8 cellular contexts compared by ENCODE assay signal in the genomic region with DNA sequence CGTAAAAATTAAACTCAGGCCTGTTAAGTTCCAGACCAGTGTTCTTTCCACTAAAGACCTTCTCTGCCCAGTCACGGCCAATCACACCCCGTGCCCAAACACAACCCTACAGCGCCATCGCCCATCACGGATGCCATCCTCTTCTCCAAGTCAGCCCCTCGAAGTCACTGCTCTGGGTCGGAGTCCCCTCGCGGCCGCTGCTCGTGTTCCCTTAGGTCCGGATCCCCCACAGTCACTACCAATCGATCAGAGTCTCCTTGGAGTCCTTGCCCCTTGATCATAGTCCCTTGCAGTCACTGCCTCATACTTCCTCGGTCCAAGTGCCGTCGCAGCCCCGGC. TPM values are rescaled to one million over a fixed set of nuclear protein-coding genes. Genes with fewer than 3 reads are reported as not detected.
DNase-seq lines count a peak whose midpoint lies in the region; ATAC-seq and TF ChIP-seq lines count a peak whose summit lies in the region.

No MANE protein-coding gene starts in this region.

- H3K9me3 ChIP-seq in HUES48 (ENCODE audit: control insufficient read depth, insufficient read depth, low read length) (no peaks in the 10 kb centered on the region), neuronal stem cell (replicated peaks in 1 of 2; ENCODE audit: control insufficient read depth in 2 of 2, insufficient read depth in 1 of 2, low read depth in 1 of 2, low read length in 2 of 2) (no peaks in the 10 kb centered on the region)

- H3K27ac Mint-ChIP-seq in activated CD8-positive, alpha-beta T cell treated with anti-CD3 and anti-CD28 coated beads for 36 hours: peak overlapping the region; percentile 95

- TF ChIP-seq CTCF in activated CD8-positive, alpha-beta T cell treated with anti-CD3 and anti-CD28 coated beads for 36 hours (IDR thresholded peaks at IDR 0.05): no peak
- no peak for TF ChIP-seq CTCF in fibroblast of pulmonary artery (IDR thresholded peaks at IDR 0.05; ENCODE audit: low read length, missing control alignments)

- H2BK12ac ChIP-seq in neuronal stem cell (ENCODE audit: low read length): no peak overlapping the region

- H3K79me1 ChIP-seq in neuronal stem cell (ENCODE audit: low read depth, low read length): no peaks in the 10 kb centered on the region

- H3K9ac ChIP-seq in HUES48 (ENCODE audit: low read depth, low read length) (peak overlapping the region; percentile 85), neuronal stem cell (ENCODE audit: low read depth, low read length, poor library complexity) (peak overlapping the region; percentile 96)

- CTCF ChIA-PET in activated CD8-positive, alpha-beta T cell treated with anti-CD3 and anti-CD28 coated beads for 36 hours (lab: Charles Lee): no interaction called here

- peak overlapping the region; percentile 97 for H3K27ac ChIP-seq in HUES48 (ENCODE audit: low read depth, low read length)
- peak overlapping the region; percentile 60 for H3K27ac ChIP-seq in neuronal stem cell (replicated peaks; ENCODE audit: low read length)

- H4K8ac ChIP-seq in neuronal stem cell (ENCODE audit: low read depth, low read length): no peak overlapping the region

- ATAC-seq in activated CD8-positive, alpha-beta T cell treated with anti-CD3 and anti-CD28 coated beads for 36 hours: peak; percentile 60

- POLR2A ChIA-PET in activated CD8-positive, alpha-beta T cell treated with anti-CD3 and anti-CD28 coated beads for 36 hours (lab: Charles Lee): interaction anchor here (1.0 kb wide), 1 partner anchor 31 kb away, joined by 4 read pairs; a partner anchor contains a TSS

- peak overlapping the region; percentile 86 for H3K18ac ChIP-seq in neuronal stem cell (ENCODE audit: low read length)

- peak overlapping the region; percentile 94 for H3K4me3 Mint-ChIP-seq in activated CD8-positive, alpha-beta T cell treated with anti-CD3 and anti-CD28 coated beads for 36 hours

- peak overlapping the region; percentile 0 for H3K14ac ChIP-seq in neuronal stem cell (ENCODE audit: low read length)

- no peak overlapping the region for H2BK120ac ChIP-seq in neuronal stem cell (ENCODE audit: low read depth, low read length)

- WGBS in neuronal stem cell (ENCODE audit: extremely low coverage in 2 of 2, insufficient read length in 2 of 2, insufficient replicate concordance in 1 of 2), 2 donors: no CpG with 5 or more reads among the region's 18 CpGs

- peak overlapping the region; percentile 84 for H2AFZ ChIP-seq in neuronal stem cell (ENCODE audit: low read length)

- intact Hi-C loops in activated CD8-positive, alpha-beta T cell treated with anti-CD3 and anti-CD28 coated beads for 36 hours (cut with micrococcal nuclease): no loop called here

- H3K36me3 ChIP-seq in HUES48 (ENCODE audit: control insufficient read depth, insufficient read depth, low read length) (no peaks in the 10 kb centered on the region), neuronal stem cell (replicated peaks in 1 of 2; ENCODE audit: control insufficient read depth in 2 of 2, insufficient read depth in 2 of 2, low read length in 2 of 2) (peaks cover 0 to 5% of the 10 kb centered on the region in 2 donors)

- no peaks in the 10 kb centered on the region for H3K9me3 Mint-ChIP-seq in activated CD8-positive, alpha-beta T cell treated with anti-CD3 and anti-CD28 coated beads for 36 hours

- peak overlapping the region; percentile 30 for H2AK5ac ChIP-seq in neuronal stem cell (ENCODE audit: low read depth, low read length)

- no peak overlapping the region for H3K4ac ChIP-seq in neuronal stem cell (ENCODE audit: low read length)

- peaks cover 35% of the 10 kb centered on the region for H3K4me1 Mint-ChIP-seq in activated CD8-positive, alpha-beta T cell treated with anti-CD3 and anti-CD28 coated beads for 36 hours (ENCODE audit: low read depth)

- H3K4me3 ChIP-seq in HUES48 (ENCODE audit: low read depth, low read length): peak overlapping the region; percentile 93
- H3K4me3 ChIP-seq in fibroblast of pulmonary artery (replicated peaks; ENCODE audit: low read depth, low read length): peak overlapping the region; percentile 100
- peak overlapping the region; percentile 68 to 97 for H3K4me3 ChIP-seq in neuronal stem cell (ENCODE audit: low read length in 2 of 2)

- H3K27me3 Mint-ChIP-seq in activated CD8-positive, alpha-beta T cell treated with anti-CD3 and anti-CD28 coated beads for 36 hours: no peaks in the 10 kb centered on the region

- peaks cover 7% of the 10 kb centered on the region for H3K36me3 Mint-ChIP-seq in activated CD8-positive, alpha-beta T cell treated with anti-CD3 and anti-CD28 coated beads for 36 hours (ENCODE audit: low read depth)

- no peak overlapping the region for H2BK15ac ChIP-seq in neuronal stem cell (ENCODE audit: low read length)

- peak overlapping the region; percentile 32 for H3K23ac ChIP-seq in neuronal stem cell (ENCODE audit: low read depth, low read length, poor library complexity)

- no peak overlapping the region for H2BK5ac ChIP-seq in neuronal stem cell (ENCODE audit: low read length)

- H3K4me1 ChIP-seq in HUES48 (ENCODE audit: control insufficient read depth, insufficient read depth, low read length) (peaks cover 12% of the 10 kb centered on the region), neuronal stem cell (ENCODE audit: control insufficient read depth in 2 of 2, insufficient read depth in 1 of 2, low read depth in 1 of 2, low read length in 2 of 2) (peaks cover 0 to 2% of the 10 kb centered on the region in 2 donors)

- no peak overlapping the region for H4K91ac ChIP-seq in neuronal stem cell (ENCODE audit: low read depth, low read length, poor library complexity)

- H3K27me3 ChIP-seq in HUES48 (ENCODE audit: control insufficient read depth, insufficient read depth, low read length): no peaks in the 10 kb centered on the region
- no peaks in the 10 kb centered on the region for H3K27me3 ChIP-seq in neuronal stem cell (ENCODE audit: control insufficient read depth in 3 of 3, insufficient read depth in 3 of 3, low read depth in 1 of 3, low read length in 3 of 3)

- peak overlapping the region; percentile 80 for H3K4me2 ChIP-seq in neuronal stem cell (ENCODE audit: insufficient read depth, low read length, poor library complexity, severe bottlenecking)

- peak in 2 of 3 experiments; percentile 11 to 14 for DNase-seq in activated CD8-positive, alpha-beta memory T cell treated with anti-CD3 and anti-CD28 coated beads for 48 hours (ENCODE audit: low read depth in 2 of 3, low spot score in 2 of 3)
- DNase-seq in activated CD8-positive, alpha-beta memory T cell treated with anti-CD3 and anti-CD28 coated beads, Interleukin-2, amount 50 U/mL, for 4 hours: no peak
- peak; percentile 55 for DNase-seq in activated CD8-positive, alpha-beta T cell treated with anti-CD3 and anti-CD28 coated beads for 36 hours
- peak; percentile 18 for DNase-seq in fibroblast of pulmonary artery (ENCODE audit: low read depth)
- no peak for DNase-seq in neuronal stem cell (ENCODE audit: low spot score)
- DNase-seq in NCI-H2029 treated with DMSO at 0.1 percent for 48 hours (lab: John Stamatoyannopoulos, UW): no peak
- no peak for DNase-seq in SHP77 treated with DMSO at 0.1 percent for 48 hours (lab: John Stamatoyannopoulos, UW)

RNA-seq across cellular contexts. Expression of a gene that starts 0.5 kb away (rescaled TPM):
- total RNA-seq in activated CD8-positive, alpha-beta T cell treated with anti-CD3 and anti-CD28 coated beads for 36 hours: 10 to 100 TPM; 31.0 to 33.7 TPM
- polyA plus RNA-seq in neuronal stem cell (2013, experiment 1 of 2): 9.4 TPM
- 10.5 TPM for polyA plus RNA-seq in neuronal stem cell (2013, experiment 2 of 2)

RNA-seq across cellular contexts. Expression of a gene that starts 31.0 kb away (rescaled TPM):
- 1 to 10 TPM; 8.8 to 9.5 TPM for total RNA-seq in activated CD8-positive, alpha-beta T cell treated with anti-CD3 and anti-CD28 coated beads for 36 hours
- 94.4 TPM for polyA plus RNA-seq in neuronal stem cell (2013, experiment 1 of 2)
- polyA plus RNA-seq in neuronal stem cell (2013, experiment 2 of 2): 92.9 TPM

RNA-seq across cellular contexts. Expression of a gene that starts 51.2 kb away (rescaled TPM):
- not detected for total RNA-seq in activated CD8-positive, alpha-beta T cell treated with anti-CD3 and anti-CD28 coated beads for 36 hours
- not detected for polyA plus RNA-seq in neuronal stem cell (2013, experiment 1 of 2)
- not detected for polyA plus RNA-seq in neuronal stem cell (2013, experiment 2 of 2)

Comparison
In these comparisons a context has a peak if more than half of its experiments do, and no peak if none do; other contexts are left out.
1. DNase-seq: peak in activated CD8-positive, alpha-beta memory T cell treated with anti-CD3 and anti-CD28 coated beads for 48 hours (2 of 3), activated CD8-positive, alpha-beta T cell treated with anti-CD3 and anti-CD28 coated beads for 36 hours (single experiment) and fibroblast of pulmonary artery (single experiment); none in activated CD8-positive, alpha-beta memory T cell treated with anti-CD3 and anti-CD28 coated beads, Interleukin-2, amount 50 U/mL, for 4 hours (single experiment), neuronal stem cell (single experiment), NCI-H2029 treated with DMSO at 0.1 percent for 48 hours (single experiment) and SHP77 treated with DMSO at 0.1 percent for 48 hours (single experiment).
2. Peak in every context shown above with its lines, with median percentiles within 50 percentile points of each other: H3K4me3 ChIP-seq.